1 cellular context compared by ENCODE assay signal in the genomic region with DNA sequence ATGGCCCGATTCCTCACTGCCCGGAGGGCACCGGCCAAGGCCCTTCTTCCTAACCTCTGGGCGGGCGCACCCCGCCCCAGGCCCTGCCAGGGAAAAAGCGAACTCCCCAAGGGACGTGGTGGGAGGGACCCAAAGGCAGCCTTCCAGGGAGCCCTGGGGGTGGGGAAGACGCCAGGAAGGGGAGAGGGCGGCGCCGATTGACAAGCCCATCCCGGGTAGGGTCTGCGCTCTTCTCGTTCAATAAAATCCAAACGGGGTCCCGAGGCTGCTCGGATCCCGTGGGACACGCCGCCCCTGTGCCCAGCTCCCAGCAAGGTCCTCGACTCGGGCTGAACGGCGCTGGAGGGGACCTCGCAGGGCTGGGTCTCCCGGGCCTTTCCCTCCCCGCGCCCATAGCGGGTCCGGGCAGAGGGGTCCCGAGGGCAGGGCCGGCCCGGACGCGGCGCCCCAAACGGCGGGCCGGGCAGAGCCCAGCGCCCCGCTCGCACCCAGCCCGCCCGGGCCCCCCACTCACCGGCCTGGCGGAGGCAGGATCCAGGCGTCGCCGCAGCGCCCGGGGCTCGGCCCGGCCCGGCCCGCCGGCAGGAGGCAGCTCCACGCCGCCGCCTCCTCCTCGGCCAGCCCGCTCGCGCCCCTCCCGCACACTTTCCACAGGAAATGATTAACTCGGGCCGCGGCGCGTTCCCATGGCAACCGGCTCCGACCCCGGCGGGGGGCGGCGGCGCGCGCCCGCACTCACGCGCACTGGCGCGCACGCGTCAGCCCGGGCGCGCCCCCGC.
TF ChIP-seq lines count a peak whose summit lies in the region.

A gene with protein sequence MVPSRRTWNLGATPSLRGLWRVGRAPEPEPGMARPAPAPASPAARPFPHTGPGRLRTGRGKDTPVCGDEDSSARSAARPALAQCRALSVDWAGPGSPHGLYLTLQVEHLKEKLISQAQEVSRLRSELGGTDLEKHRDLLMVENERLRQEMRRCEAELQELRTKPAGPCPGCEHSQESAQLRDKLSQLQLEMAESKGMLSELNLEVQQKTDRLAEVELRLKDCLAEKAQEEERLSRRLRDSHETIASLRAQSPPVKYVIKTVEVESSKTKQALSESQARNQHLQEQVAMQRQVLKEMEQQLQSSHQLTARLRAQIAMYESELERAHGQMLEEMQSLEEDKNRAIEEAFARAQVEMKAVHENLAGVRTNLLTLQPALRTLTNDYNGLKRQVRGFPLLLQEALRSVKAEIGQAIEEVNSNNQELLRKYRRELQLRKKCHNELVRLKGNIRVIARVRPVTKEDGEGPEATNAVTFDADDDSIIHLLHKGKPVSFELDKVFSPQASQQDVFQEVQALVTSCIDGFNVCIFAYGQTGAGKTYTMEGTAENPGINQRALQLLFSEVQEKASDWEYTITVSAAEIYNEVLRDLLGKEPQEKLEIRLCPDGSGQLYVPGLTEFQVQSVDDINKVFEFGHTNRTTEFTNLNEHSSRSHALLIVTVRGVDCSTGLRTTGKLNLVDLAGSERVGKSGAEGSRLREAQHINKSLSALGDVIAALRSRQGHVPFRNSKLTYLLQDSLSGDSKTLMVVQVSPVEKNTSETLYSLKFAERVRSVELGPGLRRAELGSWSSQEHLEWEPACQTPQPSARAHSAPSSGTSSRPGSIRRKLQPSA (minus strand): TSS at position 636 of the 779 bp plus-strand sequence. CDS start 4,248 bp downstream, outside the sequence.

TF ChIP-seq in HepG2, 621 proteins besides CTCF, POLR2A, EP300 and RAD21 (continued from another document and continues in another):
- TF ChIP-seq TGIF2 (CRISPR knock-in tag; IDR thresholded peaks at IDR 0.05) (no peak; the same call in 1 of the 2 replicates), ZNF724P (CRISPR knock-in tag; IDR thresholded peaks at IDR 0.05; ENCODE audit: borderline replicate concordance) (no peak; the same call in 1 of the 2 replicates), EED (CRISPR knock-in tag; IDR thresholded peaks at IDR 0.05) (peak; percentile 65; the same call in 1 of the 2 replicates), DR1 (CRISPR knock-in tag; IDR thresholded peaks at IDR 0.05) (no peak), PCBP2 (optimal IDR thresholded peaks at IDR 0.05; ENCODE audit: low read depth, low read length, poor library complexity, severe bottlenecking) (no peak), RFX3 (CRISPR knock-in tag; IDR thresholded peaks at IDR 0.05) (peak; percentile 83), DNMT1 (CRISPR knock-in tag; IDR thresholded peaks at IDR 0.05) (no peak; the same call in 1 of the 2 replicates), DMAP1 (CRISPR knock-in tag; IDR thresholded peaks at IDR 0.05) (no peak), DNMT3B (CRISPR knock-in tag; conservative IDR thresholded peaks at IDR 0.05) (no peak), FOXC1 (CRISPR knock-in tag; IDR thresholded peaks at IDR 0.05; ENCODE audit: borderline replicate concordance) (no peak), ZNF768 (CRISPR knock-in tag; IDR thresholded peaks at IDR 0.05) (peak; percentile 50; the same call in 1 of the 2 replicates), ZFP90 (CRISPR knock-in tag; IDR thresholded peaks at IDR 0.05; ENCODE audit: borderline replicate concordance) (0 out of 2 replicates have a peak, but pooled peaks have one; percentile 4), CCDC6 (CRISPR knock-in tag; IDR thresholded peaks at IDR 0.05) (0 out of 2 replicates have a peak, but pooled peaks have one; percentile 62), ZNF468 (CRISPR knock-in tag; IDR thresholded peaks at IDR 0.05) (no peak), CHCHD3 (CRISPR knock-in tag; IDR thresholded peaks at IDR 0.05) (peak; percentile 72; the same call in 1 of the 2 replicates), ZNF263 (CRISPR knock-in tag; IDR thresholded peaks at IDR 0.05) (no peak; the same call in 1 of the 2 replicates), ZNF598 (CRISPR knock-in tag; IDR thresholded peaks at IDR 0.05; ENCODE audit: borderline replicate concordance) (peak; percentile 85; the same call in 1 of the 2 replicates), HNRNPL (IDR thresholded peaks at IDR 0.05; ENCODE audit: low read depth, low read length) (peak; percentile 59; the same call in 1 of the 2 replicates), TARDBP (CRISPR knock-in tag; IDR thresholded peaks at IDR 0.05) (no peak), MTF2 (CRISPR knock-in tag; IDR thresholded peaks at IDR 0.05; ENCODE audit: borderline replicate concordance) (no peak), ZNF616 (CRISPR knock-in tag; IDR thresholded peaks at IDR 0.05; ENCODE audit: low read depth) (0 out of 2 replicates have a peak, but pooled peaks have one; percentile 1), ZBTB7A (CRISPR knock-in tag; IDR thresholded peaks at IDR 0.05) (no peak), ZNF674 (CRISPR knock-in tag; IDR thresholded peaks at IDR 0.05; ENCODE audit: low read depth) (peak; percentile 57; the same call in 1 of the 2 replicates), ZNF207 (IDR thresholded peaks at IDR 0.05; ENCODE audit: borderline replicate concordance) (no peak), ZBTB7B (CRISPR knock-in tag; IDR thresholded peaks at IDR 0.05) (no peak), HMG20B (CRISPR knock-in tag; conservative IDR thresholded peaks at IDR 0.05) (no peak), ARNT2 (CRISPR knock-in tag; IDR thresholded peaks at IDR 0.05; ENCODE audit: low read depth) (0 out of 2 replicates have a peak, but pooled peaks have one; percentile 20), POLR2G (IDR thresholded peaks at IDR 0.05; ENCODE audit: low read depth, low read length) (no peak), KDM5A (IDR thresholded peaks at IDR 0.05; ENCODE audit: borderline replicate concordance, low read length) (no peak), PHF5A (CRISPR knock-in tag; IDR thresholded peaks at IDR 0.05; ENCODE audit: low read depth, unreplicated experiment) (no peak), CBX1 (IDR thresholded peaks at IDR 0.05; ENCODE audit: low read depth) (peak; percentile 60), ZNF761 (CRISPR knock-in tag; conservative IDR thresholded peaks at IDR 0.05) (no peak), HDAC2 (CRISPR knock-in tag; IDR thresholded peaks at IDR 0.05) (0 out of 2 replicates have a peak, but pooled peaks have one; percentile 14), EEA1 (CRISPR knock-in tag; IDR thresholded peaks at IDR 0.05; ENCODE audit: borderline replicate concordance) (0 out of 2 replicates have a peak, but pooled peaks have one; percentile 3), ZNF749 (CRISPR knock-in tag; IDR thresholded peaks at IDR 0.05; ENCODE audit: borderline replicate concordance) (no peak), KMT2A (CRISPR knock-in tag; IDR thresholded peaks at IDR 0.05) (no peak)
- TF ChIP-seq, protein P1, sequence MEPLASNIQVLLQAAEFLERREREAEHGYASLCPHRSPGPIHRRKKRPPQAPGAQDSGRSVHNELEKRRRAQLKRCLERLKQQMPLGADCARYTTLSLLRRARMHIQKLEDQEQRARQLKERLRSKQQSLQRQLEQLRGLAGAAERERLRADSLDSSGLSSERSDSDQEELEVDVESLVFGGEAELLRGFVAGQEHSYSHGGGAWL (CRISPR knock-in tag; IDR thresholded peaks at IDR 0.05), result no peak
- TF ChIP-seq, protein P2, sequence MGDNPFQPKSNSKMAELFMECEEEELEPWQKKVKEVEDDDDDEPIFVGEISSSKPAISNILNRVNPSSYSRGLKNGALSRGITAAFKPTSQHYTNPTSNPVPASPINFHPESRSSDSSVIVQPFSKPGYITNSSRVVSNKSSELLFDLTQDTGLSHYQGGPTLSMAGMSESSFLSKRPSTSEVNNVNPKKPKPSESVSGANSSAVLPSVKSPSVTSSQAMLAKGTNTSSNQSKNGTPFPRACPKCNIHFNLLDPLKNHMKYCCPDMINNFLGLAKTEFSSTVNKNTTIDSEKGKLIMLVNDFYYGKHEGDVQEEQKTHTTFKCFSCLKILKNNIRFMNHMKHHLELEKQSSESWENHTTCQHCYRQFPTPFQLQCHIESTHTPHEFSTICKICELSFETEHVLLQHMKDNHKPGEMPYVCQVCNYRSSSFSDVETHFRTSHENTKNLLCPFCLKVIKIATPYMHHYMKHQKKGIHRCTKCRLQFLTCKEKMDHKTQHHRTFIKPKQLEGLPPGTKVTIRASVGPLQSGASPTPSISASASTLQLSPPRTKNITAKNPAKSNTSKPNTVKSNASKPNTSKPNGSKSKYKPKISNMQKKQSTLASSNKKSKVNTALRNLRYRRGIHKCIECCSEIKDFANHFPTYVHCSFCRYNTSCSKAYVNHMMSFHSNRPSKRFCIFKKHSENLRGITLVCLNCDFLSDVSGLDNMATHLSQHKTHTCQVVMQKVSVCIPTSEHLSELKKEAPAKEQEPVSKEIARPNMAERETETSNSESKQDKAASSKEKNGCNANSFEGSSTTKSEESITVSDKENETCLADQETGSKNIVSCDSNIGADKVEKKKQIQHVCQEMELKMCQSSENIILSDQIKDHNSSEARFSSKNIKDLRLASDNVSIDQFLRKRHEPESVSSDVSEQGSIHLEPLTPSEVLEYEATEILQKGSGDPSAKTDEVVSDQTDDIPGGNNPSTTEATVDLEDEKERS (CRISPR knock-in tag; IDR thresholded peaks at IDR 0.05), result no peak
- TF ChIP-seq, protein P3, sequence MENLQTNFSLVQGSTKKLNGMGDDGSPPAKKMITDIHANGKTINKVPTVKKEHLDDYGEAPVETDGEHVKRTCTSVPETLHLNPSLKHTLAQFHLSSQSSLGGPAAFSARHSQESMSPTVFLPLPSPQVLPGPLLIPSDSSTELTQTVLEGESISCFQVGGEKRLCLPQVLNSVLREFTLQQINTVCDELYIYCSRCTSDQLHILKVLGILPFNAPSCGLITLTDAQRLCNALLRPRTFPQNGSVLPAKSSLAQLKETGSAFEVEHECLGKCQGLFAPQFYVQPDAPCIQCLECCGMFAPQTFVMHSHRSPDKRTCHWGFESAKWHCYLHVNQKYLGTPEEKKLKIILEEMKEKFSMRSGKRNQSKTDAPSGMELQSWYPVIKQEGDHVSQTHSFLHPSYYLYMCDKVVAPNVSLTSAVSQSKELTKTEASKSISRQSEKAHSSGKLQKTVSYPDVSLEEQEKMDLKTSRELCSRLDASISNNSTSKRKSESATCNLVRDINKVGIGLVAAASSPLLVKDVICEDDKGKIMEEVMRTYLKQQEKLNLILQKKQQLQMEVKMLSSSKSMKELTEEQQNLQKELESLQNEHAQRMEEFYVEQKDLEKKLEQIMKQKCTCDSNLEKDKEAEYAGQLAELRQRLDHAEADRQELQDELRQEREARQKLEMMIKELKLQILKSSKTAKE (CRISPR knock-in tag; IDR thresholded peaks at IDR 0.05; ENCODE audit: borderline replicate concordance), result no peak
- TF ChIP-seq, protein P4, sequence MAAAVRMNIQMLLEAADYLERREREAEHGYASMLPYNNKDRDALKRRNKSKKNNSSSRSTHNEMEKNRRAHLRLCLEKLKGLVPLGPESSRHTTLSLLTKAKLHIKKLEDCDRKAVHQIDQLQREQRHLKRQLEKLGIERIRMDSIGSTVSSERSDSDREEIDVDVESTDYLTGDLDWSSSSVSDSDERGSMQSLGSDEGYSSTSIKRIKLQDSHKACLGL (CRISPR knock-in tag; IDR thresholded peaks at IDR 0.05), result no peak
- TF ChIP-seq, protein P5, sequence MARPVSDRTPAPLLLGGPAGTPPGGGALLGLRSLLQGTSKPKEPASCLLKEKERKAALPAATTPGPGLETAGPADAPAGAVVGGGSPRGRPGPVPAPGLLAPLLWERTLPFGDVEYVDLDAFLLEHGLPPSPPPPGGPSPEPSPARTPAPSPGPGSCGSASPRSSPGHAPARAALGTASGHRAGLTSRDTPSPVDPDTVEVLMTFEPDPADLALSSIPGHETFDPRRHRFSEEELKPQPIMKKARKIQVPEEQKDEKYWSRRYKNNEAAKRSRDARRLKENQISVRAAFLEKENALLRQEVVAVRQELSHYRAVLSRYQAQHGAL (CRISPR knock-in tag; IDR thresholded peaks at IDR 0.05; ENCODE audit: not compliant biosample characterization), result no peak
- TF ChIP-seq, protein P6, sequence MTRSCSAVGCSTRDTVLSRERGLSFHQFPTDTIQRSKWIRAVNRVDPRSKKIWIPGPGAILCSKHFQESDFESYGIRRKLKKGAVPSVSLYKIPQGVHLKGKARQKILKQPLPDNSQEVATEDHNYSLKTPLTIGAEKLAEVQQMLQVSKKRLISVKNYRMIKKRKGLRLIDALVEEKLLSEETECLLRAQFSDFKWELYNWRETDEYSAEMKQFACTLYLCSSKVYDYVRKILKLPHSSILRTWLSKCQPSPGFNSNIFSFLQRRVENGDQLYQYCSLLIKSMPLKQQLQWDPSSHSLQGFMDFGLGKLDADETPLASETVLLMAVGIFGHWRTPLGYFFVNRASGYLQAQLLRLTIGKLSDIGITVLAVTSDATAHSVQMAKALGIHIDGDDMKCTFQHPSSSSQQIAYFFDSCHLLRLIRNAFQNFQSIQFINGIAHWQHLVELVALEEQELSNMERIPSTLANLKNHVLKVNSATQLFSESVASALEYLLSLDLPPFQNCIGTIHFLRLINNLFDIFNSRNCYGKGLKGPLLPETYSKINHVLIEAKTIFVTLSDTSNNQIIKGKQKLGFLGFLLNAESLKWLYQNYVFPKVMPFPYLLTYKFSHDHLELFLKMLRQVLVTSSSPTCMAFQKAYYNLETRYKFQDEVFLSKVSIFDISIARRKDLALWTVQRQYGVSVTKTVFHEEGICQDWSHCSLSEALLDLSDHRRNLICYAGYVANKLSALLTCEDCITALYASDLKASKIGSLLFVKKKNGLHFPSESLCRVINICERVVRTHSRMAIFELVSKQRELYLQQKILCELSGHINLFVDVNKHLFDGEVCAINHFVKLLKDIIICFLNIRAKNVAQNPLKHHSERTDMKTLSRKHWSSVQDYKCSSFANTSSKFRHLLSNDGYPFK (CRISPR knock-in tag; IDR thresholded peaks at IDR 0.05; ENCODE audit: borderline replicate concordance), result no peak
- TF ChIP-seq, protein P7, sequence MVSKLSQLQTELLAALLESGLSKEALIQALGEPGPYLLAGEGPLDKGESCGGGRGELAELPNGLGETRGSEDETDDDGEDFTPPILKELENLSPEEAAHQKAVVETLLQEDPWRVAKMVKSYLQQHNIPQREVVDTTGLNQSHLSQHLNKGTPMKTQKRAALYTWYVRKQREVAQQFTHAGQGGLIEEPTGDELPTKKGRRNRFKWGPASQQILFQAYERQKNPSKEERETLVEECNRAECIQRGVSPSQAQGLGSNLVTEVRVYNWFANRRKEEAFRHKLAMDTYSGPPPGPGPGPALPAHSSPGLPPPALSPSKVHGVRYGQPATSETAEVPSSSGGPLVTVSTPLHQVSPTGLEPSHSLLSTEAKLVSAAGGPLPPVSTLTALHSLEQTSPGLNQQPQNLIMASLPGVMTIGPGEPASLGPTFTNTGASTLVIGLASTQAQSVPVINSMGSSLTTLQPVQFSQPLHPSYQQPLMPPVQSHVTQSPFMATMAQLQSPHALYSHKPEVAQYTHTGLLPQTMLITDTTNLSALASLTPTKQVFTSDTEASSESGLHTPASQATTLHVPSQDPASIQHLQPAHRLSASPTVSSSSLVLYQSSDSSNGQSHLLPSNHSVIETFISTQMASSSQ (IDR thresholded peaks at IDR 0.05; ENCODE audit: low read depth), result peak; percentile 73; the same call in 1 of the 2 replicates
- TF ChIP-seq, protein P7 (CRISPR knock-in tag; IDR thresholded peaks at IDR 0.05; ENCODE audit: borderline replicate concordance), result peak; percentile 86
